17 cellular contexts compared by ENCODE assay signal in genomic region chr5:6740586-6741150, GRCh38. TPM values are rescaled to one million over a fixed set of nuclear protein-coding genes. Genes with fewer than 3 reads are reported as not detected.
DNase-seq lines count a peak whose midpoint lies in the region; ATAC-seq and TF ChIP-seq lines count a peak whose summit lies in the region.
"Had no signal": no experiment of that assay in that cellular context is flagged by ENCODE, and none has a peak within 500 bp of the region (broad histone marks: within the 10 kb centered on the region; RNA-seq: fewer than 3 reads in every experiment).

No MANE protein-coding gene starts in this region.

- H3F3A ChIP-seq in GM23338 (replicated peaks; ENCODE audit: low read depth) = 0 out of 2 replicates have a peak, but pooled peaks cover 3% of the 10 kb centered on the region

- no peak overlapping the region for H3K23ac ChIP-seq in trophoblast cell (ENCODE audit: low read length)

- H3K36me3 ChIP-seq in trophoblast cell (ENCODE audit: control insufficient read depth in 1 of 2, insufficient read depth in 2 of 2, low read length in 2 of 2) (peaks cover 38 to 56% of the 10 kb centered on the region in 2 experiments), GM23338 (ENCODE audit: insufficient read depth) (peaks cover 12% of the 10 kb centered on the region), hepatocyte (replicated peaks; ENCODE audit: insufficient read depth, low read depth) (no peaks in the 10 kb centered on the region), prostate gland (no peaks in the 10 kb centered on the region)

- H3K27ac ChIP-seq in trophoblast cell (ENCODE audit: low read depth, low read length) = no peak overlapping the region
- H3K27ac ChIP-seq in GM23338 (ENCODE audit: low read depth) = no peak overlapping the region
- H3K27ac ChIP-seq in hepatocyte = no peak overlapping the region
- H3K27ac ChIP-seq in prostate gland = no peak overlapping the region

- H3K4me1 ChIP-seq in trophoblast cell (ENCODE audit: control insufficient read depth in 1 of 2, insufficient read depth in 2 of 2, low read length in 2 of 2) (no peaks in the 10 kb centered on the region), GM23338 (ENCODE audit: insufficient read depth) (no peaks in the 10 kb centered on the region), hepatocyte (ENCODE audit: insufficient read depth) (no peaks in the 10 kb centered on the region), prostate gland (replicated peaks) (no peaks in the 10 kb centered on the region)
- H3K4me1 ChIP-seq: BE2C had no signal

- no peak overlapping the region for H2BK5ac ChIP-seq in trophoblast cell (ENCODE audit: low read depth, low read length, poor library complexity)

- H4K91ac ChIP-seq in trophoblast cell (ENCODE audit: low read depth, low read length) = no peak overlapping the region

- H3K9me3 Mint-ChIP-seq in natural killer cell (no peaks in the 10 kb centered on the region), GM23338 (no peaks in the 10 kb centered on the region)
- H3K9me3 Mint-ChIP-seq in natural killer cell treated with Interleukin-12 subunit alpha and Interleukin-12 subunit beta and Interleukin-15 and Interleukin-18, amount 100 ng/mL, for 72 hours = no peaks in the 10 kb centered on the region
- no peaks in the 10 kb centered on the region for H3K9me3 Mint-ChIP-seq in activated naive CD8-positive, alpha-beta T cell treated with anti-CD3 and anti-CD28 coated beads, Interleukin-2, amount 50 U/mL, for 24 hours
- H3K9me3 Mint-ChIP-seq: CD4-positive, alpha-beta memory T cell had no signal

- H3K36me3 Mint-ChIP-seq in natural killer cell (peaks cover 8% of the 10 kb centered on the region), GM23338 (ENCODE audit: low read depth) (peaks cover 34% of the 10 kb centered on the region)
- H3K36me3 Mint-ChIP-seq in natural killer cell treated with Interleukin-12 subunit alpha and Interleukin-12 subunit beta and Interleukin-15 and Interleukin-18, amount 100 ng/mL, for 72 hours = peaks cover 17% of the 10 kb centered on the region
- H3K36me3 Mint-ChIP-seq in activated naive CD8-positive, alpha-beta T cell treated with anti-CD3 and anti-CD28 coated beads, Interleukin-2, amount 50 U/mL, for 24 hours (ENCODE audit: low read depth) = peaks cover 40% of the 10 kb centered on the region

- no peak overlapping the region for H2BK12ac ChIP-seq in trophoblast cell (ENCODE audit: low read length)

- H3K14ac ChIP-seq in trophoblast cell (ENCODE audit: low read length) = no peak overlapping the region

- H3K79me2 ChIP-seq in trophoblast cell (ENCODE audit: control insufficient read depth, insufficient read depth, low read length, poor library complexity) = no peaks in the 10 kb centered on the region
- peaks cover 18% of the 10 kb centered on the region for H3K79me2 ChIP-seq in GM23338 (replicated peaks; ENCODE audit: insufficient read depth)
- H3K79me2 ChIP-seq in hepatocyte = peaks cover 52% of the 10 kb centered on the region

- no CpG with 5 or more reads among the region's 12 CpGs for WGBS in trophoblast cell (ENCODE audit: extremely low coverage, insufficient coverage, insufficient read length)
- WGBS in hepatocyte (ENCODE audit: low lambda C conversion rate, missing lambda C conversion rate) = 94% methylated on average over 12 of the region's 12 CpGs
- WGBS in prostate gland = 84% methylated on average over 12 of the region's 12 CpGs

- no peak overlapping the region for H3K9ac ChIP-seq in trophoblast cell (ENCODE audit: low read length)

- no peak overlapping the region for H2BK120ac ChIP-seq in trophoblast cell (ENCODE audit: insufficient read depth, low read length, poor library complexity)

- no peak for ATAC-seq in natural killer cell
- no peak for ATAC-seq in natural killer cell treated with Interleukin-12 subunit alpha and Interleukin-12 subunit beta and Interleukin-15 and Interleukin-18, amount 100 ng/mL, for 72 hours
- no peak for ATAC-seq in activated naive CD8-positive, alpha-beta T cell treated with anti-CD3 and anti-CD28 coated beads, Interleukin-2, amount 50 U/mL, for 24 hours
- ATAC-seq in GM23338 = no peak

- no peaks in the 10 kb centered on the region for H3K27me3 Mint-ChIP-seq in natural killer cell (ENCODE audit: low read depth in 2 of 2)
- no peaks in the 10 kb centered on the region for H3K27me3 Mint-ChIP-seq in natural killer cell treated with Interleukin-12 subunit alpha and Interleukin-12 subunit beta and Interleukin-15 and Interleukin-18, amount 100 ng/mL, for 72 hours
- no peaks in the 10 kb centered on the region for H3K27me3 Mint-ChIP-seq in activated naive CD8-positive, alpha-beta T cell treated with anti-CD3 and anti-CD28 coated beads, Interleukin-2, amount 50 U/mL, for 24 hours
- peaks cover 8% of the 10 kb centered on the region for H3K27me3 Mint-ChIP-seq in GM23338 (ENCODE audit: insufficient read depth, low read depth, poor library complexity)
- H3K27me3 Mint-ChIP-seq: CD4-positive, alpha-beta memory T cell had no signal

- H3K27ac Mint-ChIP-seq in natural killer cell = peak overlapping the region; percentile 12 to 63
- peak overlapping the region in 1 of 2 donors; percentile 39 for H3K27ac Mint-ChIP-seq in natural killer cell treated with Interleukin-12 subunit alpha and Interleukin-12 subunit beta and Interleukin-15 and Interleukin-18, amount 100 ng/mL, for 72 hours
- peak overlapping the region; percentile 69 for H3K27ac Mint-ChIP-seq in activated naive CD8-positive, alpha-beta T cell treated with anti-CD3 and anti-CD28 coated beads, Interleukin-2, amount 50 U/mL, for 24 hours
- H3K27ac Mint-ChIP-seq in GM23338 = no peak overlapping the region

- H4K20me1 ChIP-seq in GM23338 (replicated peaks; ENCODE audit: insufficient read depth) (peaks cover 13% of the 10 kb centered on the region), hepatocyte (ENCODE audit: insufficient read depth, poor library complexity, severe bottlenecking) (peaks cover 16% of the 10 kb centered on the region)

- no peak overlapping the region for H3K4ac ChIP-seq in trophoblast cell (ENCODE audit: low read depth, low read length)

- H2AK5ac ChIP-seq in trophoblast cell (ENCODE audit: low read length) = no peak overlapping the region

- H4K12ac ChIP-seq in trophoblast cell (ENCODE audit: low read depth, low read length) = no peak overlapping the region

- DNase-seq in natural killer cell = no peak
- no peak for DNase-seq in natural killer cell treated with Interleukin-12 subunit alpha and Interleukin-12 subunit beta and Interleukin-15 and Interleukin-18, amount 100 ng/mL, for 72 hours (ENCODE audit: low spot score)
- no peak for DNase-seq in activated naive CD8-positive, alpha-beta T cell treated with anti-CD3 and anti-CD28 coated beads, Interleukin-2, amount 50 U/mL, for 24 hours
- DNase-seq in trophoblast cell = no peak
- DNase-seq in GM23338 (ENCODE audit: low spot score) = no peak
- DNase-seq in hepatocyte (ENCODE audit: low spot score) = no peak
- no peak for DNase-seq in prostate gland (ENCODE audit: low spot score)
- DNase-seq: BE2C; CD4-positive, alpha-beta memory T cell; DND-41; GDM1; NCI-H146; NCI-H2081 treated with DMSO at 0.1 percent for 48 hours; NCI-H2227 treated with DMSO at 0.1 percent for 48 hours; NCI-H526; OCI-M1; RPMI8226 had no signal

- no peaks in the 10 kb centered on the region for H3K9me2 ChIP-seq in GM23338 (ENCODE audit: insufficient read depth)
- H3K9me2 ChIP-seq in hepatocyte (replicated peaks; ENCODE audit: insufficient read depth) = no peaks in the 10 kb centered on the region

- H3K4me3 ChIP-seq in trophoblast cell (ENCODE audit: low read depth, low read length) = no peak overlapping the region
- no peak overlapping the region for H3K4me3 ChIP-seq in GM23338
- no peak overlapping the region for H3K4me3 ChIP-seq in hepatocyte
- no peak overlapping the region for H3K4me3 ChIP-seq in prostate gland

- intact Hi-C loops in natural killer cell (cut with micrococcal nuclease) = loop anchor here (10.0 kb wide), 1 partner anchor 1596 kb away; the partner anchor contains the start of gene ADAMTS16
- intact Hi-C loops in prostate gland (cut with DNase I) = loop anchor here (10.0 kb wide), 2 partner anchors 366 to 1246 kb away; partner anchors contain the start of gene MED10

- no peaks in the 10 kb centered on the region for H3K79me1 ChIP-seq in trophoblast cell (ENCODE audit: low read length)

- H3K4me2 ChIP-seq in trophoblast cell (ENCODE audit: low read length) = no peak overlapping the region
- H3K4me2 ChIP-seq in GM23338 = no peak overlapping the region
- H3K4me2 ChIP-seq in hepatocyte = no peak overlapping the region

- H3K18ac ChIP-seq in trophoblast cell (ENCODE audit: low read length) = peak overlapping the region; percentile 1

- no peak for TF ChIP-seq POLR2A in prostate gland (IDR thresholded peaks at IDR 0.05)

- no peak overlapping the region for H4K8ac ChIP-seq in trophoblast cell (ENCODE audit: low read depth, low read length)

- H2AFZ ChIP-seq in trophoblast cell (ENCODE audit: insufficient read depth, low read length, poor library complexity) = no peak overlapping the region
- H2AFZ ChIP-seq in GM23338 = no peak overlapping the region
- no peak overlapping the region for H2AFZ ChIP-seq in hepatocyte

- H3K4me1 Mint-ChIP-seq in natural killer cell (peaks cover under 1 to 14% of the 10 kb centered on the region in 2 donors), GM23338 (peaks cover 3% of the 10 kb centered on the region; the same call in 2 of the 3 replicates)
- H3K4me1 Mint-ChIP-seq in natural killer cell treated with Interleukin-12 subunit alpha and Interleukin-12 subunit beta and Interleukin-15 and Interleukin-18, amount 100 ng/mL, for 72 hours (ENCODE audit: low read depth in 2 of 2) = peaks cover 16 to 19% of the 10 kb centered on the region in 2 donors
- peaks cover 23% of the 10 kb centered on the region for H3K4me1 Mint-ChIP-seq in activated naive CD8-positive, alpha-beta T cell treated with anti-CD3 and anti-CD28 coated beads, Interleukin-2, amount 50 U/mL, for 24 hours

- H3K27me3 ChIP-seq in trophoblast cell (ENCODE audit: insufficient read depth, low read length) (no peaks in the 10 kb centered on the region), GM23338 (ENCODE audit: insufficient read depth) (no peaks in the 10 kb centered on the region), hepatocyte (no peaks in the 10 kb centered on the region), prostate gland (replicated peaks; ENCODE audit: insufficient read depth) (no peaks in the 10 kb centered on the region)
- H3K27me3 ChIP-seq: BE2C had no signal

- H3K9me3 ChIP-seq in trophoblast cell (ENCODE audit: insufficient read depth, low read depth, low read length) = no peaks in the 10 kb centered on the region
- H3K9me3 ChIP-seq in hepatocyte (ENCODE audit: low read depth) = no peaks in the 10 kb centered on the region
- no peaks in the 10 kb centered on the region for H3K9me3 ChIP-seq in prostate gland
- H3K9me3 ChIP-seq: BE2C had no signal

- TF ChIP-seq CTCF in natural killer cell (IDR thresholded peaks at IDR 0.05) (no peak), GM23338 (conservative IDR thresholded peaks at IDR 0.05; ENCODE audit: low read depth in 2 of 2) (no peak), hepatocyte (IDR thresholded peaks at IDR 0.05; ENCODE audit: poor library complexity) (no peak), prostate gland (IDR thresholded peaks at IDR 0.05) (no peak)

- H3K4me3 Mint-ChIP-seq in natural killer cell (no peak overlapping the region), GM23338 (no peak overlapping the region)
- no peak overlapping the region for H3K4me3 Mint-ChIP-seq in natural killer cell treated with Interleukin-12 subunit alpha and Interleukin-12 subunit beta and Interleukin-15 and Interleukin-18, amount 100 ng/mL, for 72 hours
- H3K4me3 Mint-ChIP-seq in activated naive CD8-positive, alpha-beta T cell treated with anti-CD3 and anti-CD28 coated beads, Interleukin-2, amount 50 U/mL, for 24 hours = no peak overlapping the region
- H3K4me3 Mint-ChIP-seq: CD4-positive, alpha-beta memory T cell had no signal

RNA-seq across cellular contexts. Expression of gene TENT4A, which starts 27.4 kb away (rescaled TPM):
- total RNA-seq in natural killer cell = 10 to 100 TPM; 36.0 to 65.6 (median 44.9) TPM
- 10 to 100 TPM; 37.8 to 69.9 TPM for total RNA-seq in natural killer cell treated with Interleukin-12 subunit alpha and Interleukin-12 subunit beta and Interleukin-15 and Interleukin-18, amount 100 ng/mL, for 72 hours
- 27.5 and 27.8 TPM in 2 replicates for polyA plus RNA-seq in trophoblast cell (2013)
- 20.2 and 24.0 TPM in 2 replicates for total RNA-seq in GM23338 (2014; rRNA removed; shearing (Covaris generic))
- polyA plus RNA-seq in GM23338 (2016; fragmentation: Nextera tagmentation; extraction: Ambion mirVana) = 5.2 and 5.3 TPM in 2 replicates
- 8.7 and 14.1 TPM in 2 replicates for total RNA-seq in hepatocyte
- polyA plus RNA-seq in hepatocyte = 6.8 and 7.3 TPM in 2 replicates
- total RNA-seq in prostate gland = 10 to 100 TPM; 12.9 to 40.4 TPM
